In the genomic region with DNA sequence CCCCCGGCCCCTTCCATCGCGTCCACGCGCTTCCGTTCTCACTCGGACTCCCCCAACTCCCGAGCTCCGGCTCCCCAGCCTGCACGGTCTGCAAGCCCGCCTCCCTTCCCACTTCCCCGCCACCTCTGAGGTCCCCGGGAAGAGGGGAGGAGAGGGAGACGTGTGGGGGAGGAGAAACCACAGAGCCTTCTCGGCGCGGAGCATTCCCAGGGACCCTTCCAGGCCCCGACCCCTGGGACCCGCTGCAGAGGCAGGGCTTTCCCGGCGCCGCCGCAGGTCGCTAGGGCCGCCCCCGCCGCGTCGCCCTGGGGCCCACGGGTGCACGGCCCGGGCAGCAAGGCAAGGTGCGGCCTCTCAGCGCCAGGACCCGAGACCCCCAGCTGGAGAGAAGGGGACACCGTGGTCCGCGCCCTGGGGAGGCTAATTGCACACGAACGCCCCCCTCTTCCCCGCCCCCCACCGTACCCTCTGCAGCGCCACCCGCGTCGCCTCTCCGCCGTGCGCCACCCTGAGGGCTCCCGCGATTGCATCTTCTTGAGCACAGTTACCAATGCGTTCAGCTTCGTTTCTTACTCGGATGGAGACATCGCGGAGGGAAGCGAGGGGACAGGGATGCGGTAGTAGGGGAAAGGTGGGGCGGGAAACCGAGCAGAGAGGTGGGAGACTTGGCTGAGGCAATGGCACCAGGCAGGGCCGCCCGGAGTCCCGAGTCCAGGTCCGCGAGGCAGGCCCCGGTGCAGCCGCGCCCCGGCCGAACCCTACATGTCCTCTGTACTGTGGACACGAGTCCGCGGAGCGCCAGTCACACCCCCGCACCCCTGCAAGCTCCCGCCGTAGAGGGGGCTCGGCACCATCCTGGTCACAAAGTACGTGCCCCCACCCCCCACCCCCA, we compare ENCODE assay signal across 8 cellular contexts. TPM values are rescaled to one million over a fixed set of nuclear protein-coding genes. Genes with fewer than 3 reads are reported as not detected.
DNase-seq lines count a peak whose midpoint lies in the region; ATAC-seq and TF ChIP-seq lines count a peak whose summit lies in the region.

No MANE protein-coding gene starts in this region.

- peak; percentile 72 for DNase-seq in GM10266 (ENCODE audit: extremely low spot score)
- peak; percentile 53 for DNase-seq in H4 (ENCODE audit: low spot score)
- no peak for DNase-seq in LNCaP clone FGC (ENCODE audit: low read depth)
- DNase-seq in choroid plexus epithelial cell (ENCODE audit: low read depth) = no peak
- peak in 1 of 2 donors; percentile 59 for DNase-seq in left colon
- DNase-seq in stimulated activated CD4-positive, alpha-beta T cell treated with anti-CD3 and anti-CD28 coated beads, Interleukin-4, amount 100 ng/mL, for 1 hour = peak; percentile 64
- no peak for DNase-seq in NCI-H187 treated with DMSO at 0.1 percent for 48 hours (lab: John Stamatoyannopoulos, UW)

- H3K27ac ChIP-seq in VCaP = peak overlapping the region; percentile 74

- peak; percentile 59 for TF ChIP-seq CTCF in GM10266 (IDR thresholded peaks at IDR 0.05; ENCODE audit: control insufficient read depth, insufficient read depth, low read depth, missing control alignments)
- TF ChIP-seq CTCF in LNCaP clone FGC (IDR thresholded peaks at IDR 0.05; ENCODE audit: control insufficient read depth, extremely low read depth, insufficient read depth) = peak; percentile 65
- peak; percentile 65 for TF ChIP-seq CTCF in VCaP (conservative IDR thresholded peaks at IDR 0.05)
- peak; percentile 40 for TF ChIP-seq CTCF in choroid plexus epithelial cell (conservative IDR thresholded peaks at IDR 0.05; ENCODE audit: low read depth, low read length)

- ATAC-seq in left colon = peak; percentile 60

- H3K4me3 ChIP-seq in LNCaP clone FGC (ENCODE audit: low read depth, low read length) (peak overlapping the region; percentile 69), choroid plexus epithelial cell (ENCODE audit: low read depth, low read length) (peak overlapping the region; percentile 62)

- intact Hi-C loops in left colon (cut with DNase I, micrococcal nuclease) = loop anchor here in 1 of 2 donors (5.0 to 10.0 kb wide), 3 partner anchors 231 to 1488 kb away; no protein-coding TSS in a partner anchor

RNA-seq across cellular contexts. Expression of gene SKIDA1, which starts 29.0 kb away (rescaled TPM):
- total RNA-seq in H4 (2014; rRNA removed; shearing (Covaris generic)) = 0.18 and 0.33 TPM in 2 replicates
- total RNA-seq in left colon = under 1 TPM in 1 of 2 donors, not detected in 1; 0.95 TPM

RNA-seq across cellular contexts. Expression of gene MLLT10, which starts 37.5 kb away (rescaled TPM):
- 7.9 TPM in 2 replicates for total RNA-seq in H4 (2014; rRNA removed; shearing (Covaris generic))
- total RNA-seq in left colon = 10 to 100 TPM; 23.8 to 31.5 TPM

Comparison
In these comparisons a context has a peak if more than half of its experiments do, and no peak if none do; other contexts are left out.
1. DNase-seq: peak in GM10266 (single experiment), H4 (single experiment) and stimulated activated CD4-positive, alpha-beta T cell treated with anti-CD3 and anti-CD28 coated beads, Interleukin-4, amount 100 ng/mL, for 1 hour (single experiment); none in LNCaP clone FGC (single experiment), choroid plexus epithelial cell (single experiment) and NCI-H187 treated with DMSO at 0.1 percent for 48 hours (single experiment).
2. Peak in every context shown above with its lines, with median percentiles within 50 percentile points of each other: CTCF ChIP-seq.